8 cellular contexts compared by ENCODE assay signal in genomic region chr11:12174145-12175143, GRCh38.
A peak's percentile ranks its signal among the peaks of the same experiment; 100 is the strongest.
DNase-seq lines count a peak whose midpoint lies in the region; ATAC-seq and TF ChIP-seq lines count a peak whose summit lies in the region.

No MANE protein-coding gene starts in this region.

- peaks cover 29% of the 10 kb centered on the region for H3K36me3 Mint-ChIP-seq in Calu3 (ENCODE audit: insufficient read depth, unreplicated experiment)
- H3K36me3 Mint-ChIP-seq in activated naive CD8-positive, alpha-beta T cell: peaks cover 3% of the 10 kb centered on the region
- no peaks in the 10 kb centered on the region for H3K36me3 Mint-ChIP-seq in nephron progenitor cell (ENCODE audit: low read depth)

- no TSS peak for BruUV-seq in Calu3 (replicated peaks; lab: Mats Ljungman, UMichigan)

- intact Hi-C loops in Calu3 (cut with micrococcal nuclease; ENCODE audit: unreplicated experiment): loop anchor here (5.0 kb wide), 1 partner anchor 47 kb away; no protein-coding TSS in a partner anchor
- intact Hi-C loops in stomach (cut with DNase I; ENCODE audit: low total_unique reads): no loop called here

- CTCF ChIA-PET in Calu3 (lab: Charles Lee): interaction anchor here (0.7 kb wide), 1 partner anchor 78 kb away, joined by 8 read pairs; no protein-coding TSS in a partner anchor

- peaks cover 56% of the 10 kb centered on the region for H3K4me1 Mint-ChIP-seq in Calu3 (ENCODE audit: low read depth, unreplicated experiment)
- peaks cover 49% of the 10 kb centered on the region for H3K4me1 Mint-ChIP-seq in activated naive CD8-positive, alpha-beta T cell (ENCODE audit: low read depth)
- H3K4me1 Mint-ChIP-seq in nephron progenitor cell: peaks cover 33% of the 10 kb centered on the region

- peaks cover 0 to 4% (median 0%) of the 10 kb centered on the region in 4 donors for H3K36me3 ChIP-seq in stomach

- peak overlapping the region in 3 of 5 donors; percentile 37 to 58 (median 46) for H3K27ac ChIP-seq in stomach

- no peaks in the 10 kb centered on the region for H3K9me3 Mint-ChIP-seq in Calu3 (ENCODE audit: low read depth, unreplicated experiment)
- H3K9me3 Mint-ChIP-seq in activated naive CD8-positive, alpha-beta T cell (ENCODE audit: low read depth): peaks cover 3% of the 10 kb centered on the region
- H3K9me3 Mint-ChIP-seq in nephron progenitor cell: no peaks in the 10 kb centered on the region

- no peak for TF ChIP-seq POLR2A in stomach (IDR thresholded peaks at IDR 0.05)

- no peak overlapping the region for H3K4me3 Mint-ChIP-seq in Calu3 (ENCODE audit: low read depth, unreplicated experiment)
- peak overlapping the region; percentile 68 for H3K4me3 Mint-ChIP-seq in activated naive CD8-positive, alpha-beta T cell
- no peak overlapping the region for H3K4me3 Mint-ChIP-seq in nephron progenitor cell

- no peaks in the 10 kb centered on the region for H3K9me3 ChIP-seq in stomach

- DNase-seq in Calu3: no peak
- no peak for DNase-seq in stomach
- DNase-seq in 8988T: no peak
- no peak for DNase-seq in NCI-H774 (lab: John Stamatoyannopoulos, UW)
- no peak for DNase-seq in nephron progenitor cell

- TF ChIP-seq CTCF in Calu3 (IDR thresholded peaks at IDR 0.05; ENCODE audit: unreplicated experiment): no peak
- TF ChIP-seq CTCF in stomach (IDR thresholded peaks at IDR 0.05): no peak
- no peak for TF ChIP-seq CTCF in nephron progenitor cell (IDR thresholded peaks at IDR 0.05)

- ATAC-seq in GM21381 (IDR thresholded peaks at IDR 0.05; ENCODE audit: unreplicated experiment): peak; percentile 77
- peak; percentile 84 for ATAC-seq in HG03565 (IDR thresholded peaks at IDR 0.05; ENCODE audit: unreplicated experiment)

- TF ChIP-seq EP300 in stomach (IDR thresholded peaks at IDR 0.05): no peak

- H3K27me3 Mint-ChIP-seq in Calu3 (ENCODE audit: unreplicated experiment): no peaks in the 10 kb centered on the region
- no peaks in the 10 kb centered on the region for H3K27me3 Mint-ChIP-seq in activated naive CD8-positive, alpha-beta T cell
- peaks cover 7% of the 10 kb centered on the region for H3K27me3 Mint-ChIP-seq in nephron progenitor cell (ENCODE audit: low read depth, poor library complexity)

- WGBS in stomach, 5 donors: 73 to 84% (median 76%) methylated on average over 4 of the region's 4 CpGs

- H3K4me3 ChIP-seq in stomach: no peak overlapping the region

- no peaks in the 10 kb centered on the region for H3K27me3 ChIP-seq in stomach

- H3K4me1 ChIP-seq in stomach: peaks cover 4 to 61% (median 32%) of the 10 kb centered on the region in 4 donors

- H3K27ac Mint-ChIP-seq in Calu3 (ENCODE audit: unreplicated experiment): peak overlapping the region; percentile 64
- peak overlapping the region; percentile 100 for H3K27ac Mint-ChIP-seq in activated naive CD8-positive, alpha-beta T cell
- no peak overlapping the region for H3K27ac Mint-ChIP-seq in nephron progenitor cell
